ENCODE assay signal across 1 cellular context in the genomic region with DNA sequence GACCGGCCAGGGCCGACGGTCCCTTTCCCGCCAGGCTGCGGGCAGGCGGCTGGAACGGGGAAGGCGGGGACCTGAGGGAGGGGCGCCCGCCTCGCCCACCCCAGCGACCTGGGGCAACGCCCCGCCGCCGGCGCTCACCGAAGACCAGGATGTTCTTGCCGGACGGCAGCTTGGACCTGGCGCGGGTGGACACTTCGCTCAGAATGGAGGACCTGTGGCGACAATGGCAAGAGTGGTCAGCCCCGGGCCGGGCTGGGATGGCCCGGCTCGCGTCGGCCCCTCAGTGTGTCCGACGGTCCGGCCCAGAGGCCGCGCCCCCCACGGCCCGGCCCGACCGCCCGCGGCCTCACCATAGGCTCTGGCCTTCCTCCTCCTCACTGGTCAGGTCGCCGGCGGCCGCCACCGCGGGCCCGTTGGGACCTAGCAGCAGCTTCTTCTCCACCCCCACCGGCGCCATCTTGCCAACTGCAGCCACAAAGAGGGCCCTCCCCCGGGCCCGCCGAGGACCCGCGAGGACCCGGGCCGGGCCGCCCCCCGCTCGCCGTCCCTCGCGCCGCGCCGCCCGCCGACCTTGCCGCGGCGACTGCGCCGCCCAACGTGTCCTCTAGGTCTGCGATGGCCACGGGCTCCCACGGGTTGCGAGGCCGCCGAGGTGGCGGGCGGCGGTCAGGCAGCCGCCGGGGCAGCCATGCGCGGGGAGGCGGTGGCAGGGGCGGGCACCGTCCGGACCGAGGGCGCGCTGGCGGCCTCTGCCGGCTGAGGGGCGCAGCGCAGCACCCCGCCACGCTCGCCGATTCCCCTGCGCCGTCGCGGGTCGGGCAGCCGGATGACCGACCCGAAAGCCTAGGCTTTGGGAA.
TF ChIP-seq lines count a peak whose summit lies in the region.

A gene (minus strand): TSS at position 475 of the 857 bp plus-strand sequence. CDS start 18 bp downstream, at position 457.

TF ChIP-seq in HepG2, 621 proteins besides CTCF, POLR2A, EP300 and RAD21 (continued from another document and continues in another):
- TF ChIP-seq, protein P1, sequence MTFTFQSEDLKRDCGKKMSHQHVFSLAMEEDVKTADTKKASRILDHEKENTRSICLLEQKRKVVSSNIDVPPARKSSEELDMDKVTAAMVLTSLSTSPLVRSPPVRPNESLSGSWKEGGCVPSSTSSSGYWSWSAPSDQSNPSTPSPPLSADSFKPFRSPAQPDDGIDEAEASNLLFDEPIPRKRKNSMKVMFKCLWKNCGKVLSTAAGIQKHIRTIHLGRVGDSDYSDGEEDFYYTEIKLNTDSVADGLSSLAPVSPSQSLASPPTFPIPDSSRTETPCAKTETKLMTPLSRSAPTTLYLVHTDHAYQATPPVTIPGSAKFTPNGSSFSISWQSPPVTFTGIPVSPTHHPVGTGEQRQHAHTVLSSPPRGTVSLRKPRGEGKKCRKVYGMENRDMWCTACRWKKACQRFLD (CRISPR knock-in tag; IDR thresholded peaks at IDR 0.05; ENCODE audit: borderline replicate concordance) = no peak
- TF ChIP-seq YEATS4 (CRISPR knock-in tag; IDR thresholded peaks at IDR 0.05; ENCODE audit: borderline replicate concordance) (peak; percentile 92), ZNF670 (CRISPR knock-in tag; IDR thresholded peaks at IDR 0.05; ENCODE audit: borderline replicate concordance) (no peak; the same call in 1 of the 2 replicates), TP53 (CRISPR knock-in tag; conservative IDR thresholded peaks at IDR 0.05) (0 out of 2 replicates have a peak, but pooled peaks have one; percentile 42), PITX1 (CRISPR knock-in tag; IDR thresholded peaks at IDR 0.05) (no peak), ZNF24 (IDR thresholded peaks at IDR 0.05) (no peak), IRF2 (CRISPR knock-in tag; IDR thresholded peaks at IDR 0.05) (peak; percentile 34; the same call in 1 of the 2 replicates), FOXP1 (IDR thresholded peaks at IDR 0.05) (no peak), FOXP1 (CRISPR knock-in tag; IDR thresholded peaks at IDR 0.05) (no peak), TARDBP (CRISPR knock-in tag; IDR thresholded peaks at IDR 0.05) (0 out of 2 replicates have a peak, but pooled peaks have one; percentile 34), ZBTB3 (CRISPR knock-in tag; IDR thresholded peaks at IDR 0.05; ENCODE audit: borderline replicate concordance, low read depth) (no peak), RFXAP (CRISPR knock-in tag; IDR thresholded peaks at IDR 0.05; ENCODE audit: borderline replicate concordance) (peak; percentile 20; the same call in 1 of the 2 replicates), EZH2 (conservative IDR thresholded peaks at IDR 0.05; ENCODE audit: low read depth, low read length) (no peak), KLF9 (CRISPR knock-in tag; IDR thresholded peaks at IDR 0.05; ENCODE audit: low read depth) (peak; percentile 25; the same call in 1 of the 2 replicates), ZBTB42 (CRISPR knock-in tag; IDR thresholded peaks at IDR 0.05) (no peak), NFKB2 (CRISPR knock-in tag; IDR thresholded peaks at IDR 0.05; ENCODE audit: borderline replicate concordance) (no peak; the same call in 1 of the 2 replicates), STAT5B (CRISPR knock-in tag; IDR thresholded peaks at IDR 0.05) (no peak; the same call in 1 of the 2 replicates), ZNF788 (CRISPR knock-in tag; IDR thresholded peaks at IDR 0.05; ENCODE audit: borderline replicate concordance) (peak; percentile 49; the same call in 1 of the 2 replicates), NPAS2 (CRISPR knock-in tag; IDR thresholded peaks at IDR 0.05; ENCODE audit: borderline replicate concordance) (no peak), PHF8 (CRISPR knock-in tag; IDR thresholded peaks at IDR 0.05) (peak; percentile 90), MTA3 (CRISPR knock-in tag; IDR thresholded peaks at IDR 0.05) (no peak), DR1 (CRISPR knock-in tag; IDR thresholded peaks at IDR 0.05) (peak; percentile 2; the same call in 1 of the 2 replicates), MBD4 (IDR thresholded peaks at IDR 0.05; ENCODE audit: borderline replicate concordance, low read length) (no peak), SCMH1 (CRISPR knock-in tag; IDR thresholded peaks at IDR 0.05; ENCODE audit: borderline replicate concordance) (no peak), ZBTB7A (CRISPR knock-in tag; IDR thresholded peaks at IDR 0.05) (no peak), POLR2AphosphoS2 (IDR thresholded peaks at IDR 0.05; ENCODE audit: low read depth, low read length) (no peak), GATAD1 (CRISPR knock-in tag; IDR thresholded peaks at IDR 0.05) (peak; percentile 63), ADNP (CRISPR knock-in tag; IDR thresholded peaks at IDR 0.05) (0 out of 2 replicates have a peak, but pooled peaks have one; percentile 29), KMT2B (CRISPR knock-in tag; IDR thresholded peaks at IDR 0.05) (no peak), KLF11 (CRISPR knock-in tag; IDR thresholded peaks at IDR 0.05) (no peak), CEBPB (IDR thresholded peaks at IDR 0.05; ENCODE audit: borderline replicate concordance, low read depth, low read length) (no peak), TCF12 (IDR thresholded peaks at IDR 0.05) (no peak), TCF12 (CRISPR knock-in tag; IDR thresholded peaks at IDR 0.05) (no peak), GABPB1 (CRISPR knock-in tag; IDR thresholded peaks at IDR 0.05) (no peak; the same call in 1 of the 2 replicates), ZNF567 (CRISPR knock-in tag; IDR thresholded peaks at IDR 0.05; ENCODE audit: borderline replicate concordance) (no peak), ZNF160 (CRISPR knock-in tag; IDR thresholded peaks at IDR 0.05) (no peak; the same call in none of the 2 replicates), TOE1 (CRISPR knock-in tag; IDR thresholded peaks at IDR 0.05) (no peak)
- TF ChIP-seq, protein P2, sequence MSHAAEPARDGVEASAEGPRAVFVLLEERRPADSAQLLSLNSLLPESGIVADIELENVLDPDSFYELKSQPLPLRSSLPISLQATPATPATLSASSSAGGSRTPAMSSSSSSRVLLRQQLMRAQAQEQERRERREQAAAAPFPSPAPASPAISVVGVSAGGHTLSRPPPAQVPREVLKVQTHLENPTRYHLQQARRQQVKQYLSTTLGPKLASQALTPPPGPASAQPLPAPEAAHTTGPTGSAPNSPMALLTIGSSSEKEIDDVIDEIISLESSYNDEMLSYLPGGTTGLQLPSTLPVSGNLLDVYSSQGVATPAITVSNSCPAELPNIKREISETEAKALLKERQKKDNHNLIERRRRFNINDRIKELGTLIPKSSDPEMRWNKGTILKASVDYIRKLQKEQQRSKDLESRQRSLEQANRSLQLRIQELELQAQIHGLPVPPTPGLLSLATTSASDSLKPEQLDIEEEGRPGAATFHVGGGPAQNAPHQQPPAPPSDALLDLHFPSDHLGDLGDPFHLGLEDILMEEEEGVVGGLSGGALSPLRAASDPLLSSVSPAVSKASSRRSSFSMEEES (CRISPR knock-in tag; IDR thresholded peaks at IDR 0.05) = no peak
- TF ChIP-seq, protein P3, sequence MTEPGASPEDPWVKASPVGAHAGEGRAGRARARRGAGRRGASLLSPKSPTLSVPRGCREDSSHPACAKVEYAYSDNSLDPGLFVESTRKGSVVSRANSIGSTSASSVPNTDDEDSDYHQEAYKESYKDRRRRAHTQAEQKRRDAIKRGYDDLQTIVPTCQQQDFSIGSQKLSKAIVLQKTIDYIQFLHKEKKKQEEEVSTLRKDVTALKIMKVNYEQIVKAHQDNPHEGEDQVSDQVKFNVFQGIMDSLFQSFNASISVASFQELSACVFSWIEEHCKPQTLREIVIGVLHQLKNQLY (CRISPR knock-in tag; IDR thresholded peaks at IDR 0.05) = no peak
- TF ChIP-seq, protein P4, sequence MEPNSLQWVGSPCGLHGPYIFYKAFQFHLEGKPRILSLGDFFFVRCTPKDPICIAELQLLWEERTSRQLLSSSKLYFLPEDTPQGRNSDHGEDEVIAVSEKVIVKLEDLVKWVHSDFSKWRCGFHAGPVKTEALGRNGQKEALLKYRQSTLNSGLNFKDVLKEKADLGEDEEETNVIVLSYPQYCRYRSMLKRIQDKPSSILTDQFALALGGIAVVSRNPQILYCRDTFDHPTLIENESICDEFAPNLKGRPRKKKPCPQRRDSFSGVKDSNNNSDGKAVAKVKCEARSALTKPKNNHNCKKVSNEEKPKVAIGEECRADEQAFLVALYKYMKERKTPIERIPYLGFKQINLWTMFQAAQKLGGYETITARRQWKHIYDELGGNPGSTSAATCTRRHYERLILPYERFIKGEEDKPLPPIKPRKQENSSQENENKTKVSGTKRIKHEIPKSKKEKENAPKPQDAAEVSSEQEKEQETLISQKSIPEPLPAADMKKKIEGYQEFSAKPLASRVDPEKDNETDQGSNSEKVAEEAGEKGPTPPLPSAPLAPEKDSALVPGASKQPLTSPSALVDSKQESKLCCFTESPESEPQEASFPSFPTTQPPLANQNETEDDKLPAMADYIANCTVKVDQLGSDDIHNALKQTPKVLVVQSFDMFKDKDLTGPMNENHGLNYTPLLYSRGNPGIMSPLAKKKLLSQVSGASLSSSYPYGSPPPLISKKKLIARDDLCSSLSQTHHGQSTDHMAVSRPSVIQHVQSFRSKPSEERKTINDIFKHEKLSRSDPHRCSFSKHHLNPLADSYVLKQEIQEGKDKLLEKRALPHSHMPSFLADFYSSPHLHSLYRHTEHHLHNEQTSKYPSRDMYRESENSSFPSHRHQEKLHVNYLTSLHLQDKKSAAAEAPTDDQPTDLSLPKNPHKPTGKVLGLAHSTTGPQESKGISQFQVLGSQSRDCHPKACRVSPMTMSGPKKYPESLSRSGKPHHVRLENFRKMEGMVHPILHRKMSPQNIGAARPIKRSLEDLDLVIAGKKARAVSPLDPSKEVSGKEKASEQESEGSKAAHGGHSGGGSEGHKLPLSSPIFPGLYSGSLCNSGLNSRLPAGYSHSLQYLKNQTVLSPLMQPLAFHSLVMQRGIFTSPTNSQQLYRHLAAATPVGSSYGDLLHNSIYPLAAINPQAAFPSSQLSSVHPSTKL (CRISPR knock-in tag; IDR thresholded peaks at IDR 0.05) = no peak
- TF ChIP-seq, protein P5, sequence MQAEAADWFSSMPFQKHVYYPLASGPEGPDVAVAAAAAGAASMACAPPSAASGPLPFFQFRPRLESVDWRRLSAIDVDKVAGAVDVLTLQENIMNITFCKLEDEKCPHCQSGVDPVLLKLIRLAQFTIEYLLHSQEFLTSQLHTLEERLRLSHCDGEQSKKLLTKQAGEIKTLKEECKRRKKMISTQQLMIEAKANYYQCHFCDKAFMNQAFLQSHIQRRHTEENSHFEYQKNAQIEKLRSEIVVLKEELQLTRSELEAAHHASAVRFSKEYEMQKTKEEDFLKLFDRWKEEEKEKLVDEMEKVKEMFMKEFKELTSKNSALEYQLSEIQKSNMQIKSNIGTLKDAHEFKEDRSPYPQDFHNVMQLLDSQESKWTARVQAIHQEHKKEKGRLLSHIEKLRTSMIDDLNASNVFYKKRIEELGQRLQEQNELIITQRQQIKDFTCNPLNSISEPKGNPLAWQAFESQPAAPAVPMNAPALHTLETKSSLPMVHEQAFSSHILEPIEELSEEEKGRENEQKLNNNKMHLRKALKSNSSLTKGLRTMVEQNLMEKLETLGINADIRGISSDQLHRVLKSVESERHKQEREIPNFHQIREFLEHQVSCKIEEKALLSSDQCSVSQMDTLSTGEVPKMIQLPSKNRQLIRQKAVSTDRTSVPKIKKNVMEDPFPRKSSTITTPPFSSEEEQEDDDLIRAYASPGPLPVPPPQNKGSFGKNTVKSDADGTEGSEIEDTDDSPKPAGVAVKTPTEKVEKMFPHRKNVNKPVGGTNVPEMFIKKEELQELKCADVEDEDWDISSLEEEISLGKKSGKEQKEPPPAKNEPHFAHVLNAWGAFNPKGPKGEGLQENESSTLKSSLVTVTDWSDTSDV (CRISPR knock-in tag; IDR thresholded peaks at IDR 0.05) = peak; percentile 63
- TF ChIP-seq, protein P6, sequence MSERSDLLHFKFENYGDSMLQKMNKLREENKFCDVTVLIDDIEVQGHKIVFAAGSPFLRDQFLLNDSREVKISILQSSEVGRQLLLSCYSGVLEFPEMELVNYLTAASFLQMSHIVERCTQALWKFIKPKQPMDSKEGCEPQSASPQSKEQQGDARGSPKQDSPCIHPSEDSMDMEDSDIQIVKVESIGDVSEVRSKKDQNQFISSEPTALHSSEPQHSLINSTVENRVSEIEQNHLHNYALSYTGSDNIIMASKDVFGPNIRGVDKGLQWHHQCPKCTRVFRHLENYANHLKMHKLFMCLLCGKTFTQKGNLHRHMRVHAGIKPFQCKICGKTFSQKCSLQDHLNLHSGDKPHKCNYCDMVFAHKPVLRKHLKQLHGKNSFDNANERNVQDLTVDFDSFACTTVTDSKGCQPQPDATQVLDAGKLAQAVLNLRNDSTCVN (CRISPR knock-in tag; IDR thresholded peaks at IDR 0.05; ENCODE audit: borderline replicate concordance) = no peak
- TF ChIP-seq, protein P7, sequence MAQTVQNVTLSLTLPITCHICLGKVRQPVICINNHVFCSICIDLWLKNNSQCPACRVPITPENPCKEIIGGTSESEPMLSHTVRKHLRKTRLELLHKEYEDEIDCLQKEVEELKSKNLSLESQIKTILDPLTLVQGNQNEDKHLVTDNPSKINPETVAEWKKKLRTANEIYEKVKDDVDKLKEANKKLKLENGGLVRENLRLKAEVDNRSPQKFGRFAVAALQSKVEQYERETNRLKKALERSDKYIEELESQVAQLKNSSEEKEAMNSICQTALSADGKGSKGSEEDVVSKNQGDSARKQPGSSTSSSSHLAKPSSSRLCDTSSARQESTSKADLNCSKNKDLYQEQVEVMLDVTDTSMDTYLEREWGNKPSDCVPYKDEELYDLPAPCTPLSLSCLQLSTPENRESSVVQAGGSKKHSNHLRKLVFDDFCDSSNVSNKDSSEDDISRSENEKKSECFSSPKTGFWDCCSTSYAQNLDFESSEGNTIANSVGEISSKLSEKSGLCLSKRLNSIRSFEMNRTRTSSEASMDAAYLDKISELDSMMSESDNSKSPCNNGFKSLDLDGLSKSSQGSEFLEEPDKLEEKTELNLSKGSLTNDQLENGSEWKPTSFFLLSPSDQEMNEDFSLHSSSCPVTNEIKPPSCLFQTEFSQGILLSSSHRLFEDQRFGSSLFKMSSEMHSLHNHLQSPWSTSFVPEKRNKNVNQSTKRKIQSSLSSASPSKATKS (CRISPR knock-in tag; IDR thresholded peaks at IDR 0.05) = no peak
- TF ChIP-seq, protein P8, sequence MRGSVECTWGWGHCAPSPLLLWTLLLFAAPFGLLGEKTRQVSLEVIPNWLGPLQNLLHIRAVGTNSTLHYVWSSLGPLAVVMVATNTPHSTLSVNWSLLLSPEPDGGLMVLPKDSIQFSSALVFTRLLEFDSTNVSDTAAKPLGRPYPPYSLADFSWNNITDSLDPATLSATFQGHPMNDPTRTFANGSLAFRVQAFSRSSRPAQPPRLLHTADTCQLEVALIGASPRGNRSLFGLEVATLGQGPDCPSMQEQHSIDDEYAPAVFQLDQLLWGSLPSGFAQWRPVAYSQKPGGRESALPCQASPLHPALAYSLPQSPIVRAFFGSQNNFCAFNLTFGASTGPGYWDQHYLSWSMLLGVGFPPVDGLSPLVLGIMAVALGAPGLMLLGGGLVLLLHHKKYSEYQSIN (CRISPR knock-in tag; IDR thresholded peaks at IDR 0.05; ENCODE audit: borderline replicate concordance) = no peak
- TF ChIP-seq, protein P9, sequence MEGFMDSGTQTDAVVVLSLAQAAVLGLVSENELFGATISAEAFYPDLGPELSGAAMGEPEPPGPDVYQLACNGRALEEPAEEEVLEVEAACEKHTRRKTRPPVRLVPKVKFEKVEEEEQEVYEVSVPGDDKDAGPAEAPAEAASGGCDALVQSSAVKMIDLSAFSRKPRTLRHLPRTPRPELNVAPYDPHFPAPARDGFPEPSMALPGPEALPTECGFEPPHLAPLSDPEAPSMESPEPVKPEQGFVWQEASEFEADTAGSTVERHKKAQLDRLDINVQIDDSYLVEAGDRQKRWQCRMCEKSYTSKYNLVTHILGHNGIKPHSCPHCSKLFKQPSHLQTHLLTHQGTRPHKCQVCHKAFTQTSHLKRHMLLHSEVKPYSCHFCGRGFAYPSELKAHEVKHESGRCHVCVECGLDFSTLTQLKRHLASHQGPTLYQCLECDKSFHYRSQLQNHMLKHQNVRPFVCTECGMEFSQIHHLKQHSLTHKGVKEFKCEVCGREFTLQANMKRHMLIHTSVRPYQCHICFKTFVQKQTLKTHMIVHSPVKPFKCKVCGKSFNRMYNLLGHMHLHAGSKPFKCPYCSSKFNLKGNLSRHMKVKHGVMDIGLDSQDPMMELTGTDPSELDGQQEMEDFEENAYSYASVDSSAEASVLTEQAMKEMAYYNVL (CRISPR knock-in tag; IDR thresholded peaks at IDR 0.05; ENCODE audit: borderline replicate concordance) = peak; percentile 13; the same call in 1 of the 2 replicates
